In the genomic region with DNA sequence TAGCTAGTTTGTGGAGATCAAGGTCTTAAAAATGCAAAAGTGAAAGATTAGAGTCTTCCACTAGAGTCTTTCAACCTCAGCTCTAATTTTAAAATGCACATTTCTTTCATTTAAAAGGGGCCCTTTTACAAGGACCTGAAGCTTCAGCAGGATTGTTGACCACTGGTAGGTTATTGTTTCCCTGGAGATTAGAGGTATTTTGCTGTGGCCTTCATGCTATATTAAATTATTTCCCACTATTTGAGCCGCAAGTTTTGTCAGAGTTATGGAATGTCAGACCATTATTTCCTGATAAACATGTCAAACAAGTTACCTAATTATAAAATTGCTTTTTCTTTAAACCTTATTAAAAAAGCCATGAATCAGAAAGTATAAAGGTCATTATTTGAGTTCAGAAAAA, we compare ENCODE assay signal across 1 cellular context.
TF ChIP-seq lines count a peak whose summit lies in the region.

No MANE protein-coding gene starts in this region.

TF ChIP-seq in SK-N-SH treated with all-trans-retinoic acid at 6 μM for 48 hours, 23 proteins besides CTCF, POLR2A, EP300 and RAD21 (continued from another document):
- TF ChIP-seq, protein P1, sequence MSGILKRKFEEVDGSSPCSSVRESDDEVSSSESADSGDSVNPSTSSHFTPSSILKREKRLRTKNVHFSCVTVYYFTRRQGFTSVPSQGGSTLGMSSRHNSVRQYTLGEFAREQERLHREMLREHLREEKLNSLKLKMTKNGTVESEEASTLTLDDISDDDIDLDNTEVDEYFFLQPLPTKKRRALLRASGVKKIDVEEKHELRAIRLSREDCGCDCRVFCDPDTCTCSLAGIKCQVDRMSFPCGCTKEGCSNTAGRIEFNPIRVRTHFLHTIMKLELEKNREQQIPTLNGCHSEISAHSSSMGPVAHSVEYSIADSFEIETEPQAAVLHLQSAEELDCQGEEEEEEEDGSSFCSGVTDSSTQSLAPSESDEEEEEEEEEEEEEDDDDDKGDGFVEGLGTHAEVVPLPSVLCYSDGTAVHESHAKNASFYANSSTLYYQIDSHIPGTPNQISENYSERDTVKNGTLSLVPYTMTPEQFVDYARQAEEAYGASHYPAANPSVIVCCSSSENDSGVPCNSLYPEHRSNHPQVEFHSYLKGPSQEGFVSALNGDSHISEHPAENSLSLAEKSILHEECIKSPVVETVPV (CRISPR knock-in tag; IDR thresholded peaks at IDR 0.05): no peak
- TF ChIP-seq, protein P2, sequence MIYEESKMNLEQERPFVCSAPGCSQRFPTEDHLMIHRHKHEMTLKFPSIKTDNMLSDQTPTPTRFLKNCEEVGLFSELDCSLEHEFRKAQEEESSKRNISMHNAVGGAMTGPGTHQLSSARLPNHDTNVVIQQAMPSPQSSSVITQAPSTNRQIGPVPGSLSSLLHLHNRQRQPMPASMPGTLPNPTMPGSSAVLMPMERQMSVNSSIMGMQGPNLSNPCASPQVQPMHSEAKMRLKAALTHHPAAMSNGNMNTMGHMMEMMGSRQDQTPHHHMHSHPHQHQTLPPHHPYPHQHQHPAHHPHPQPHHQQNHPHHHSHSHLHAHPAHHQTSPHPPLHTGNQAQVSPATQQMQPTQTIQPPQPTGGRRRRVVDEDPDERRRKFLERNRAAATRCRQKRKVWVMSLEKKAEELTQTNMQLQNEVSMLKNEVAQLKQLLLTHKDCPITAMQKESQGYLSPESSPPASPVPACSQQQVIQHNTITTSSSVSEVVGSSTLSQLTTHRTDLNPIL (CRISPR knock-in tag; IDR thresholded peaks at IDR 0.05; ENCODE audit: low read depth): peak; percentile 95
- TF ChIP-seq ZC3H10 (CRISPR knock-in tag; IDR thresholded peaks at IDR 0.05): peak; percentile 95
